In the genomic region with DNA sequence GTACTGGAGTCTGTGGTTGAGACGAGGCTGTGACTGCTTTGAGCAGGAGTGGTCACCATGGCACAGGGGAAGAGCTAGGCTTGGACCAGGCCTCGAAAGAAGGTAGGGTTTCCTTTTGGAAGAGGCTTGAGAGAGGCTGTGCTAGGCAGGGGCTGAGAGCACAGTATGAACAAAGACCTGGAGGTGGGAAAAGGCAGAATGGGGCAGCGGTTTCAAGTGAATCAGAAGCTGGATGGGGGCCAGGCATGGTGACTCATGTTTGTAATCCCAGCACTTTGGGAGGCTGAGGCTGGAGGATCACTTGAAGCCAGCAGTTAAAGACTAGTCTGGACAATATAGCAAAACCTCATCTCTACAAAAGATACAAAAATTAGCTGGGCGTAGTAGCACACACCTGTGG, we compare ENCODE assay signal across 8 cellular contexts.
DNase-seq lines count a peak whose midpoint lies in the region; ATAC-seq and TF ChIP-seq lines count a peak whose summit lies in the region.

No MANE protein-coding gene starts in this region.

- in situ Hi-C loops in mammary epithelial cell (cut with MboI; ENCODE audit: low sequenced_read_pairs in 2 of 2): no loop called here

- H3K27ac ChIP-seq in mammary epithelial cell (ENCODE audit: insufficient read depth, low read depth, low read length): no peak overlapping the region

- H4K20me1 ChIP-seq in mammary epithelial cell (ENCODE audit: insufficient read depth, low read length): no peaks in the 10 kb centered on the region

- H3K4me2 ChIP-seq in mammary epithelial cell (ENCODE audit: insufficient read depth, low read depth, low read length): no peak overlapping the region

- no peak overlapping the region for H3K4me3 ChIP-seq in mammary epithelial cell (replicated peaks in 1 of 3; ENCODE audit: insufficient read depth in 1 of 3, low read depth in 2 of 3, low read length in 3 of 3)

- dilution Hi-C loops in mammary epithelial cell (cut with HindIII; ENCODE audit: low sequenced_read_pairs): loop anchor here (5.0 kb wide), 1 partner anchor 38 kb away; no protein-coding TSS in a partner anchor

- peaks cover 4% of the 10 kb centered on the region for H3K4me1 ChIP-seq in mammary epithelial cell (ENCODE audit: insufficient read depth, low read length)

- CTCF ChIA-PET in mammary epithelial cell (lab: Charles Lee; ENCODE audit: low non-redundant PET): no interaction called here

- WGBS in mammary epithelial cell (ENCODE audit: low coverage, missing lambda C conversion rate): 57% methylated on average over 4 of the region's 4 CpGs

- ATAC-seq in omental fat pad (ENCODE audit: low FRiP score) (no peak), GM21619 (IDR thresholded peaks at IDR 0.05; ENCODE audit: unreplicated experiment) (no peak), HG02759 (IDR thresholded peaks at IDR 0.05; ENCODE audit: unreplicated experiment) (no peak)

- no peaks in the 10 kb centered on the region for H3K27me3 ChIP-seq in mammary epithelial cell (ENCODE audit: insufficient read depth, low read length)

- BruUV-seq in mammary epithelial cell (replicated peaks; lab: Mats Ljungman, UMichigan): no TSS peak

- peaks cover 2% of the 10 kb centered on the region for H3K36me3 ChIP-seq in mammary epithelial cell (ENCODE audit: insufficient read depth, low read length)

- no peaks in the 10 kb centered on the region for H3K79me2 ChIP-seq in mammary epithelial cell (ENCODE audit: insufficient read depth, low read length)

- no peak overlapping the region for H3K9ac ChIP-seq in mammary epithelial cell (ENCODE audit: insufficient read depth, low read length)

- H2AFZ ChIP-seq in mammary epithelial cell (ENCODE audit: low read depth, low read length): no peak overlapping the region

- intact Hi-C loops in mammary epithelial cell (cut with micrococcal nuclease): loop anchor here (5.0 kb wide), 1 partner anchor 63 kb away; no protein-coding TSS in a partner anchor

- no peaks in the 10 kb centered on the region for H3K9me3 ChIP-seq in mammary epithelial cell (replicated peaks; ENCODE audit: insufficient read depth, low read length)

- peak; percentile 41 for DNase-seq in GM04504 (ENCODE audit: low read depth)
- DNase-seq in MV-4-11 (lab: John Stamatoyannopoulos, UW): peak; percentile 70
- peak; percentile 81 for DNase-seq in mammary epithelial cell
- DNase-seq in omental fat pad (ENCODE audit: low spot score): peak; percentile 33
- no peak for DNase-seq in NCI-H2081 treated with DMSO at 0.1 percent for 48 hours (lab: John Stamatoyannopoulos, UW)
- DNase-seq in NCI-H187 treated with DMSO at 0.1 percent for 48 hours (lab: John Stamatoyannopoulos, UW): no peak

- TF ChIP-seq CTCF in mammary epithelial cell (conservative IDR thresholded peaks at IDR 0.05 in 1 of 2, IDR thresholded peaks at IDR 0.05 in 1 of 2; ENCODE audit: extremely low read depth in 1 of 2, insufficient read depth in 1 of 2, low read depth in 1 of 2, low read length in 2 of 2) (no peak), omental fat pad (IDR thresholded peaks at IDR 0.05) (no peak)

Comparison
In these comparisons a context has a peak if more than half of its experiments do, and no peak if none do; other contexts are left out.
1. DNase-seq: peak in GM04504 (single experiment), MV-4-11 (single experiment), mammary epithelial cell (single experiment) and omental fat pad (single experiment); none in NCI-H2081 treated with DMSO at 0.1 percent for 48 hours (single experiment) and NCI-H187 treated with DMSO at 0.1 percent for 48 hours (single experiment).